Comparison of ENCODE assay signal across 8 cellular contexts in genomic region chr11:57310630-57311086, GRCh38. TPM values are rescaled to one million over a fixed set of nuclear protein-coding genes. Genes with fewer than 3 reads are reported as not detected.
DNase-seq lines count a peak whose midpoint lies in the region; ATAC-seq, FAIRE-seq and TF ChIP-seq lines count a peak whose summit lies in the region.

No MANE protein-coding gene starts in this region.

- H3K4me1 ChIP-seq in pancreas, result peaks cover 35 to 56% (median 41%) of the 10 kb centered on the region in 3 donors

- no peaks in the 10 kb centered on the region for H3K9me3 ChIP-seq in pancreas

- peaks cover 0 to 36% (median 11%) of the 10 kb centered on the region in 3 donors for H3K36me3 ChIP-seq in pancreas

- H3K27me3 ChIP-seq in pancreas, result no peaks in the 10 kb centered on the region

- ATAC-seq in pancreas, result peak; percentile 31 to 51 (median 38)
- no peak for ATAC-seq in HG02938 (IDR thresholded peaks at IDR 0.05; ENCODE audit: unreplicated experiment)

- H3K27ac ChIP-seq in epithelial cell of prostate, result peak overlapping the region; percentile 78
- peak overlapping the region; percentile 66 to 95 (median 90) for H3K27ac ChIP-seq in pancreas

- TF ChIP-seq CTCF in pancreas (IDR thresholded peaks at IDR 0.05), result no peak

- FAIRE-seq in pancreas (lab: Jason Lieb, UNC), result no peak

- peak overlapping the region; percentile 6 to 45 (median 25) for H3K4me3 ChIP-seq in pancreas

- intact Hi-C loops in pancreas (cut with DNase I), result no loop called here

- WGBS in pancreas, 2 donors, result 8 to 14% methylated on average over 6 of the region's 6 CpGs

- peak; percentile 56 for DNase-seq in DMS79 (lab: John Stamatoyannopoulos, UW)
- peak; percentile 50 for DNase-seq in NCI-H510A (lab: John Stamatoyannopoulos, UW)
- DNase-seq in epithelial cell of prostate (ENCODE audit: low read depth, low spot score), result no peak
- peak in 4 of 6 donors; percentile 79 to 86 (median 84) for DNase-seq in pancreas
- DNase-seq in hepatic stellate cell (ENCODE audit: low spot score), result no peak
- no peak for DNase-seq in A172 (ENCODE audit: low spot score)
- no peak for DNase-seq in effector CD4-positive, alpha-beta T cell

RNA-seq across cellular contexts. Expression of gene TNKS1BP1, which starts 14.1 kb away (rescaled TPM):
- 100 to 1,000 TPM in 1 of 6 donors, 10 to 100 TPM in 5; 63.4 to 109 (median 77.3) TPM for total RNA-seq in pancreas
- 100 to 1,000 TPM; 111 to 172 TPM for polyA plus RNA-seq in pancreas
- 43.8 and 50.8 TPM in 2 replicates for total RNA-seq in A172 (2014; rRNA removed; shearing (Covaris generic))

RNA-seq across cellular contexts. Expression of gene SSRP1, which starts 25.0 kb away (rescaled TPM):
- 10 to 100 TPM; 35.3 to 61.9 (median 45.4) TPM for total RNA-seq in pancreas
- polyA plus RNA-seq in pancreas, result 10 to 100 TPM; 20.5 to 41.8 TPM
- 146 and 167 TPM in 2 replicates for total RNA-seq in A172 (2014; rRNA removed; shearing (Covaris generic))

RNA-seq across cellular contexts. Expression of gene P2RX3, which starts 27.5 kb away (rescaled TPM):
- under 1 TPM in 2 of 6 donors, not detected in 4; 0.16 TPM for total RNA-seq in pancreas
- polyA plus RNA-seq in pancreas, result under 1 TPM in 1 of 2 donors, not detected in 1; 0.07 TPM
- total RNA-seq in A172 (2014; rRNA removed; shearing (Covaris generic)), result not detected in 2 replicates

Comparison
In these comparisons a context has a peak if more than half of its experiments do, and no peak if none do; other contexts are left out.
1. DNase-seq: peak in DMS79 (single experiment), NCI-H510A (single experiment) and pancreas (4 of 6); none in epithelial cell of prostate (single experiment), hepatic stellate cell (single experiment), A172 (single experiment) and effector CD4-positive, alpha-beta T cell (single experiment).